Comparison of ENCODE assay signal across 24 cellular contexts in the genomic region with DNA sequence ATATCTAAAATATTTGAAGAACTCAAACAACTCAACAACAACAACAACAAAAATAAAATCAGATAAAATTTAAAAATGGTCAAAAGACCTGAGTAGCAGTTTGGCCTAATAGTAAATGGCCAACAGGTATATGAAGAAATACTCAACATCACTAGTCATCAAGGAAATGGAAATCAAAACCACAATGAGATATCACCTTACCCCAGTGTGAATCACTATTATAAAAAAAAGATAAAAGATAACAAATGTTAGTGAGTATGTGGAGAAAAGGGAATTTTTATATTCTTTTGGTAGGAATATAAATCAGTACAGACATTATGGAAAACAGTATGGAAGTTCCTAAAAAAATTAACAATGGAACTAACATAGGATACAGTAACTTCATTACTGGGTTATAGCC.
DNase-seq lines count a peak whose midpoint lies in the region; ATAC-seq, FAIRE-seq and TF ChIP-seq lines count a peak whose summit lies in the region.
"Had no signal": no experiment of that assay in that cellular context is flagged by ENCODE, and none has a peak within 500 bp of the region (broad histone marks: within the 10 kb centered on the region; RNA-seq: fewer than 3 reads in every experiment).

No MANE protein-coding gene starts in this region.

- H3K27ac Mint-ChIP-seq in MCF 10A (ENCODE audit: low read depth, unreplicated experiment), result no peak overlapping the region

- POLR2A ChIA-PET in MCF 10A (lab: Yijun Ruan, JAX) (no interaction called here), PC-9 (lab: Charles Lee; ENCODE audit: unreplicated experiment) (no interaction called here), endothelial cell of umbilical vein (lab: Charles Lee) (no interaction called here)

- CTCF ChIA-PET in mammary epithelial cell (lab: Charles Lee; ENCODE audit: low non-redundant PET) (no interaction called here), MCF 10A (lab: Yijun Ruan, JAX) (no interaction called here), PC-9 (lab: Charles Lee) (no interaction called here), endothelial cell of umbilical vein (lab: Charles Lee) (interaction anchor here (1.5 kb wide), 1 partner anchor 73 kb away, joined by 3 read pairs; no protein-coding TSS in a partner anchor)

- H3K36me3 ChIP-seq in mammary epithelial cell (ENCODE audit: insufficient read depth, low read length), result no peaks in the 10 kb centered on the region
- no peaks in the 10 kb centered on the region for H3K36me3 ChIP-seq in PC-9 (ENCODE audit: low read depth)
- no peaks in the 10 kb centered on the region for H3K36me3 ChIP-seq in endothelial cell of umbilical vein (ENCODE audit: control insufficient read depth in 2 of 2, extremely low read depth in 1 of 2, insufficient read depth in 2 of 2, low read length in 2 of 2)

- H3K4me1 Mint-ChIP-seq in MCF 10A (ENCODE audit: insufficient read depth, unreplicated experiment), result no peaks in the 10 kb centered on the region

- H2AFZ ChIP-seq in mammary epithelial cell (ENCODE audit: low read depth, low read length), result no peak overlapping the region
- H2AFZ ChIP-seq in PC-9, result no peak overlapping the region
- no peak overlapping the region for H2AFZ ChIP-seq in endothelial cell of umbilical vein (ENCODE audit: low read depth, low read length)

- H3K9me2 ChIP-seq in PC-9 (ENCODE audit: insufficient read depth), result no peaks in the 10 kb centered on the region

- no peak overlapping the region for H3K4me3 Mint-ChIP-seq in MCF 10A (ENCODE audit: unreplicated experiment)

- H3K27me3 Mint-ChIP-seq in MCF 10A (ENCODE audit: insufficient read depth, unreplicated experiment), result peaks cover 17% of the 10 kb centered on the region

- H3K4me3 ChIP-seq in mammary epithelial cell (replicated peaks in 1 of 3; ENCODE audit: insufficient read depth in 1 of 3, low read depth in 2 of 3, low read length in 3 of 3) (no peak overlapping the region), PC-9 (no peak overlapping the region), endothelial cell of umbilical vein (replicated peaks in 1 of 3; ENCODE audit: insufficient read depth in 1 of 3, low read depth in 1 of 3, low read length in 3 of 3) (no peak overlapping the region)
- H3K4me3 ChIP-seq: K562 had no signal

- H3K27ac ChIP-seq in mammary epithelial cell (ENCODE audit: insufficient read depth, low read depth, low read length) (no peak overlapping the region), PC-9 (peak overlapping the region; percentile 56), endothelial cell of umbilical vein (ENCODE audit: insufficient read depth, low read depth, low read length) (peak overlapping the region; percentile 3)
- H3K27ac ChIP-seq: RWPE1 had no signal

- no peaks in the 10 kb centered on the region for H3K9me3 Mint-ChIP-seq in MCF 10A (ENCODE audit: unreplicated experiment)

- no peak for TF ChIP-seq CTCF in mammary epithelial cell (conservative IDR thresholded peaks at IDR 0.05 in 1 of 2, IDR thresholded peaks at IDR 0.05 in 1 of 2; ENCODE audit: extremely low read depth in 1 of 2, insufficient read depth in 1 of 2, low read depth in 1 of 2, low read length in 2 of 2)
- no peak for TF ChIP-seq CTCF in MCF 10A (IDR thresholded peaks at IDR 0.05; ENCODE audit: unreplicated experiment)
- TF ChIP-seq CTCF in PC-9 (conservative IDR thresholded peaks at IDR 0.05), result no peak
- TF ChIP-seq CTCF in endothelial cell of umbilical vein (IDR thresholded peaks at IDR 0.05; ENCODE audit: extremely low read depth in 1 of 2, insufficient read depth in 1 of 2, low read depth in 1 of 2, low read length in 2 of 2), result no peak

- H3K27me3 ChIP-seq in mammary epithelial cell (ENCODE audit: insufficient read depth, low read length) (no peaks in the 10 kb centered on the region), PC-9 (ENCODE audit: insufficient read depth, low read depth) (no peaks in the 10 kb centered on the region), endothelial cell of umbilical vein (ENCODE audit: control insufficient read depth in 2 of 2, insufficient read depth in 2 of 2, low read length in 2 of 2) (no peaks in the 10 kb centered on the region)

- no peak for ATAC-seq in HG03457 (IDR thresholded peaks at IDR 0.05; ENCODE audit: unreplicated experiment)
- ATAC-seq: HepG2, K562, Panc1 had no signal

- H3F3A ChIP-seq in PC-9 (ENCODE audit: insufficient read depth, low read depth), result peaks cover 14% of the 10 kb centered on the region

- H3K9ac ChIP-seq in mammary epithelial cell (ENCODE audit: insufficient read depth, low read length) (no peak overlapping the region), endothelial cell of umbilical vein (replicated peaks; ENCODE audit: extremely low read depth, insufficient read depth, low read length) (no peak overlapping the region)

- BruUV-seq in mammary epithelial cell (replicated peaks; lab: Mats Ljungman, UMichigan) (no TSS peak), MCF 10A (replicated peaks; lab: Mats Ljungman, UMichigan) (no TSS peak), PC-9 (replicated peaks; lab: Mats Ljungman, UMichigan) (no TSS peak), endothelial cell of umbilical vein (replicated peaks; lab: Mats Ljungman, UMichigan) (no TSS peak)

- H3K4me2 ChIP-seq in mammary epithelial cell (ENCODE audit: insufficient read depth, low read depth, low read length), result no peak overlapping the region
- H3K4me2 ChIP-seq in PC-9, result peak overlapping the region; percentile 43
- H3K4me2 ChIP-seq in endothelial cell of umbilical vein (ENCODE audit: insufficient read depth, low read length), result no peak overlapping the region

- FAIRE-seq in endothelial cell of umbilical vein (lab: Jason Lieb, UNC), result no peak
- FAIRE-seq: G401.6, HepG2, K562 had no signal

- dilution Hi-C loops in mammary epithelial cell (cut with HindIII; ENCODE audit: low sequenced_read_pairs), result no loop called here
- dilution Hi-C loops in endothelial cell of umbilical vein (cut with MboI; ENCODE audit: extremely low pct_ligation_motif_present, low sequenced_read_pairs), result no loop called here

- TF ChIP-seq POLR2A in endothelial cell of umbilical vein (IDR thresholded peaks at IDR 0.05; ENCODE audit: low read depth, low read length), result no peak

- peaks cover 3% of the 10 kb centered on the region for H3K4me1 ChIP-seq in mammary epithelial cell (ENCODE audit: insufficient read depth, low read length)
- peaks cover 22% of the 10 kb centered on the region for H3K4me1 ChIP-seq in PC-9 (replicated peaks; ENCODE audit: insufficient read depth)
- peaks cover 39% of the 10 kb centered on the region for H3K4me1 ChIP-seq in endothelial cell of umbilical vein (ENCODE audit: control insufficient read depth, extremely low read depth, insufficient read depth, low read length)

- DNase-seq in mammary epithelial cell (peak; percentile 35), MCF 10A (ENCODE audit: unreplicated experiment) (no peak), PC-9 (peak in 1 of 2 experiments; percentile 80), endothelial cell of umbilical vein (ENCODE audit: low read depth, low spot score) (no peak), NCI-H128 (lab: John Stamatoyannopoulos, UW; ENCODE audit: unreplicated experiment) (no peak), DMS153 (lab: John Stamatoyannopoulos, UW) (no peak), HuH-7.5 (ENCODE audit: low spot score) (no peak)
- DNase-seq: 8988T, DMS53, GOT3, HCEC 1CT, Kasumi-1, MM.1S, NCI-H1417, NCI-H1694, NCI-H2029 treated with DMSO at 0.1 percent for 48 hours, NCI-H526 treated with DMSO at 0.1 percent for 48 hours, SHP77 treated with DMSO at 0.1 percent for 48 hours had no signal

- no peaks in the 10 kb centered on the region for H3K36me3 Mint-ChIP-seq in MCF 10A (ENCODE audit: insufficient read depth, unreplicated experiment)

- H3K9me3 ChIP-seq in mammary epithelial cell (replicated peaks; ENCODE audit: insufficient read depth, low read length) (no peaks in the 10 kb centered on the region), PC-9 (ENCODE audit: insufficient read depth, low read depth) (peaks cover 11% of the 10 kb centered on the region), endothelial cell of umbilical vein (replicated peaks; ENCODE audit: control insufficient read depth, insufficient read depth, low read length) (no peaks in the 10 kb centered on the region)

- no peaks in the 10 kb centered on the region for H3K9me1 ChIP-seq in endothelial cell of umbilical vein (replicated peaks; ENCODE audit: control insufficient read depth, extremely low read depth, insufficient read depth, low read length)

- no peaks in the 10 kb centered on the region for H3K79me2 ChIP-seq in mammary epithelial cell (ENCODE audit: insufficient read depth, low read length)
- no peaks in the 10 kb centered on the region for H3K79me2 ChIP-seq in PC-9 (ENCODE audit: low read depth)
- H3K79me2 ChIP-seq in endothelial cell of umbilical vein (ENCODE audit: control insufficient read depth, insufficient read depth, low read length), result no peaks in the 10 kb centered on the region

- H4K20me1 ChIP-seq in mammary epithelial cell (ENCODE audit: insufficient read depth, low read length) (no peaks in the 10 kb centered on the region), PC-9 (ENCODE audit: insufficient read depth) (no peaks in the 10 kb centered on the region), endothelial cell of umbilical vein (replicated peaks; ENCODE audit: control insufficient read depth, extremely low read depth, insufficient read depth, low read length) (no peaks in the 10 kb centered on the region)

- in situ Hi-C loops in mammary epithelial cell (cut with MboI; ENCODE audit: low sequenced_read_pairs in 2 of 2), result no loop called here

- intact Hi-C loops in mammary epithelial cell (cut with micrococcal nuclease) (no loop called here), MCF 10A (cut with micrococcal nuclease) (no loop called here), PC-9 (cut with micrococcal nuclease; ENCODE audit: unreplicated experiment) (no loop called here), endothelial cell of umbilical vein (cut with micrococcal nuclease) (no loop called here)

TF ChIP-seq in endothelial cell of umbilical vein, 7 proteins besides CTCF, POLR2A, EP300 and RAD21:
- peak; percentile 68 for TF ChIP-seq FOS (IDR thresholded peaks at IDR 0.05; ENCODE audit: borderline replicate concordance, insufficient read depth, low read length)
- TF ChIP-seq GATA2 (IDR thresholded peaks at IDR 0.05; ENCODE audit: insufficient read depth, insufficient read length, low read depth, low read length), result peak; percentile 52
- no peak for TF ChIP-seq EZH2 (IDR thresholded peaks at IDR 0.05; ENCODE audit: borderline replicate concordance, low read depth, low read length, severe bottlenecking)
TF ChIP-seq in endothelial cell of umbilical vein: peak in this region for 2.
